ENCODE assay signal across 8 cellular contexts in genomic region chr4:2934813-2935761, GRCh38. TPM values are rescaled to one million over a fixed set of nuclear protein-coding genes. Genes with fewer than 3 reads are reported as not detected.
A peak's percentile ranks its signal among the peaks of the same experiment; 100 is the strongest.
DNase-seq lines count a peak whose midpoint lies in the region; ATAC-seq, FAIRE-seq and TF ChIP-seq lines count a peak whose summit lies in the region.

No MANE protein-coding gene starts in this region.

- ATAC-seq in HG03571 (IDR thresholded peaks at IDR 0.05; ENCODE audit: unreplicated experiment) = peak; percentile 32

- peak overlapping the region; percentile 66 to 100 (median 95) for H3K4me3 ChIP-seq in dorsolateral prefrontal cortex
- H3K4me3 ChIP-seq in lower leg skin (ENCODE audit: low read depth, poor library complexity, severe bottlenecking) = peak overlapping the region; percentile 89

- TF ChIP-seq CTCF in dorsolateral prefrontal cortex (IDR thresholded peaks at IDR 0.05 in 54 of 56, conservative IDR thresholded peaks at IDR 0.05 in 2 of 56; ENCODE audit: low read depth in 1 of 56, partially characterized antibody in 56 of 56) (peak in 11 of 56 donors; percentile 3 to 28 (median 16)), lower leg skin (IDR thresholded peaks at IDR 0.05) (no peak)

- H3K27ac ChIP-seq in dorsolateral prefrontal cortex = peak overlapping the region in 57 of 59 donors; percentile 42 to 95 (median 83)

- intact Hi-C loops in dorsolateral prefrontal cortex (cut with DNase I) = loop anchor here (2.0 to 10.0 kb wide), 3 partner anchors 28 to 170 kb away; partner anchors contain the start of genes ADD1 (in 2 of the 2), GRK4 (in 1 of the 2) and NOP14 (in 1 of the 2)
- intact Hi-C loops in lower leg skin (cut with DNase I; ENCODE audit: low total_unique reads) = no loop called here

- H3K27me3 ChIP-seq in dorsolateral prefrontal cortex = no peaks in the 10 kb centered on the region

- peak; percentile 68 for FAIRE-seq in GM19239 (lab: Jason Lieb, UNC)

- DNase-seq in Ammon's horn (ENCODE audit: low spot score) (peak; percentile 93), GM19239 (ENCODE audit: insufficient read length, low spot score) (peak; percentile 98), NCI-H748 treated with DMSO at 0.1 percent for 48 hours (lab: John Stamatoyannopoulos, UW) (peak; percentile 24), dorsolateral prefrontal cortex (peak; percentile 82 to 94 (median 88)), lower leg skin (ENCODE audit: low spot score in 2 of 2) (peak; percentile 92 to 99)
- DNase-seq in activated CD4-positive, alpha-beta T cell treated with anti-CD3 and anti-CD28 coated beads, Interleukin-2, amount 50 U/mL, for 48 hours = peak; percentile 98
- peak; percentile 99 for DNase-seq in stimulated activated CD4-positive, alpha-beta T cell treated with anti-CD3 and anti-CD28 coated beads, Interleukin-4, amount 100 ng/mL, for 1 hour

- WGBS in lower leg skin, 2 donors = 0% methylated on average over 46 to 52 of the region's 70 CpGs

- peak in 1 of 2 donors; percentile 36 for TF ChIP-seq POLR2A in lower leg skin (IDR thresholded peaks at IDR 0.05)

RNA-seq across cellular contexts. Expression of gene NOP14, which starts 28.1 kb away (rescaled TPM):
- total RNA-seq in dorsolateral prefrontal cortex (10 to 100 TPM in 119 of 120 experiments, 1 to 10 TPM in 1; 9.7 to 21.7 (median 15.1) TPM), lower leg skin (10 to 100 TPM; 21.2 to 33.1 (median 23.0) TPM)

RNA-seq across cellular contexts. Expression of gene GRK4, which starts 28.3 kb away (rescaled TPM):
- total RNA-seq in dorsolateral prefrontal cortex = 10 to 100 TPM; 17.9 to 41.6 (median 30.0) TPM
- 10 to 100 TPM in 1 of 4 donors, 1 to 10 TPM in 3; 4.2 to 10.5 (median 4.7) TPM for total RNA-seq in lower leg skin

Comparison
In these comparisons a context has a peak if more than half of its experiments do, and no peak if none do; other contexts are left out.
1. Peak in every context shown above with its lines: DNase-seq, ATAC-seq, H3K4me3 ChIP-seq and H3K27ac ChIP-seq.
2. DNase-seq: peak in every context shown above with its lines; median percentile 99 in stimulated activated CD4-positive, alpha-beta T cell treated with anti-CD3 and anti-CD28 coated beads, Interleukin-4, amount 100 ng/mL, for 1 hour; 98 in GM19239; 98 in activated CD4-positive, alpha-beta T cell treated with anti-CD3 and anti-CD28 coated beads, Interleukin-2, amount 50 U/mL, for 48 hours; 96 in lower leg skin; 93 in Ammon's horn; 88 in dorsolateral prefrontal cortex; 24 in NCI-H748 treated with DMSO at 0.1 percent for 48 hours.